22 cellular contexts compared by ENCODE assay signal in the genomic region with DNA sequence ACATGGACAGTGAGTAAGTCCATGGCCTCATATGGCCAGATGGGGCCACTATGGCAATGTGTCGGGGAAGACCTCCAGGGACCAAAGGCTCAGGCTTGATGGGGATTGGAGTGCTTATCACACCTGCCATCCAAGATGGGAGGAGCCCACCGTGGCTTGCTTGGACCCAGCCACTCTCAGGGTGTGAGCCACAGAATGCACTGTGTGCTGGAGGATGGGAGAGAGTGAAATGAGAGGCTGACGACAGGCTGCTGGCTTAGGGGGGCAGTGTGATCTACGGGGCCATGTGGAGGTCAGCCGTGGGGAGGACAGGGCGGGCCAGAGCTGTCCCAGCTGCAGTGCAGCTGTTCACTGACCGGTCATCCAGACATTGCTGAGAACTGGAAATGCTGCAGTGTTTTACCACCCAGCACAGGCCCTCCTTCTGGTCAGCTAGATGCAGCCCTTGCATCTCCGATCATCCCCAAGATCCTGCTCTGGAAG.
DNase-seq lines count a peak whose midpoint lies in the region; ATAC-seq and TF ChIP-seq lines count a peak whose summit lies in the region.
"Had no signal": no experiment of that assay in that cellular context is flagged by ENCODE, and none has a peak within 500 bp of the region (broad histone marks: within the 10 kb centered on the region; RNA-seq: fewer than 3 reads in every experiment).

No MANE protein-coding gene starts in this region.

- H3K36me3 ChIP-seq in sigmoid colon = no peaks in the 10 kb centered on the region
- H3K36me3 ChIP-seq: neural progenitor cell, thyroid gland had no signal

- DNase-seq in RPMI7951 (ENCODE audit: low read depth) (peak; percentile 81), fibroblast of the aortic adventitia (ENCODE audit: low read depth) (peak; percentile 38), left lobe of liver (ENCODE audit: low spot score) (no peak), sigmoid colon (peak; percentile 87), NCI-H2081 treated with DMSO at 0.1 percent for 48 hours (lab: John Stamatoyannopoulos, UW) (no peak), NCI-H526 treated with DMSO at 0.1 percent for 48 hours (lab: John Stamatoyannopoulos, UW) (no peak), cerebellar nuclear complex (lab: John Stamatoyannopoulos, UW) (no peak), T1000 (lab: John Stamatoyannopoulos, UW) (no peak)
- DNase-seq: activated CD4-positive, CD25-positive, alpha-beta regulatory T cell; activated CD8-positive, alpha-beta T cell treated with anti-CD3 and anti-CD28 coated beads, Interleukin-2, amount 10 ng/mL, durations not matched to agents 7 days and 5 days; dorsolateral prefrontal cortex; GF-D8; mesenchymal stem cell; NCI-H1417 treated with DMSO at 0.1 percent for 48 hours; NCI-H82; PC-3; SK-N-SH; stimulated activated naive B cell treated with anti-CD40 and anti-IgM and Interleukin-4, amounts not matched to agents 10 μg/mL and 1 μg/mL and 100 μg/mL, for 72 hours; thyroid gland had no signal

- TF ChIP-seq EP300 in sigmoid colon (IDR thresholded peaks at IDR 0.05) = no peak

- H3K4me3 ChIP-seq in fibroblast of the aortic adventitia (ENCODE audit: low read depth, low read length) (no peak overlapping the region), sigmoid colon (no peak overlapping the region)
- H3K4me3 ChIP-seq: dorsolateral prefrontal cortex, neural progenitor cell, thyroid gland had no signal

- no peak overlapping the region for H3K27ac ChIP-seq in sigmoid colon
- H3K27ac ChIP-seq: dorsolateral prefrontal cortex, neural progenitor cell, thyroid gland had no signal

- no peaks in the 10 kb centered on the region for H3K4me1 ChIP-seq in sigmoid colon
- H3K4me1 ChIP-seq: neural progenitor cell, thyroid gland had no signal

- peak; percentile 40 for ATAC-seq in left lobe of liver
- ATAC-seq: activated CD8-positive, alpha-beta T cell treated with anti-CD3 and anti-CD28 coated beads, Interleukin-2, amount 10 ng/mL, durations not matched to agents 7 days and 5 days; CD8-positive, alpha-beta T cell; HCT116; PC-3; stimulated activated naive B cell treated with anti-CD40 and anti-IgM and Interleukin-4, amounts not matched to agents 10 μg/mL and 1 μg/mL and 100 μg/mL, for 72 hours had no signal

- TF ChIP-seq CTCF in fibroblast of the aortic adventitia (IDR thresholded peaks at IDR 0.05; ENCODE audit: insufficient read depth, low read length) = no peak
- no peak for TF ChIP-seq CTCF in sigmoid colon (IDR thresholded peaks at IDR 0.05)

- no peak for TF ChIP-seq POLR2A in sigmoid colon (IDR thresholded peaks at IDR 0.05)

- H3K9me3 ChIP-seq in sigmoid colon = no peaks in the 10 kb centered on the region
- H3K9me3 ChIP-seq: SK-N-SH, thyroid gland had no signal

- 67 to 76% methylated on average over 8 of the region's 8 CpGs for WGBS in sigmoid colon, 2 donors

- no peaks in the 10 kb centered on the region for H3K27me3 ChIP-seq in sigmoid colon
- H3K27me3 ChIP-seq: neural progenitor cell, thyroid gland had no signal

- intact Hi-C loops in sigmoid colon (cut with DNase I) = loop anchor here (10.0 kb wide), 1 partner anchor 187 kb away; no protein-coding TSS in a partner anchor

Comparison
In these comparisons a context has a peak if more than half of its experiments do, and no peak if none do; other contexts are left out.
1. DNase-seq: peak in RPMI7951 (single experiment), fibroblast of the aortic adventitia (single experiment) and sigmoid colon (single experiment); none in left lobe of liver (single experiment), NCI-H2081 treated with DMSO at 0.1 percent for 48 hours (single experiment), NCI-H526 treated with DMSO at 0.1 percent for 48 hours (single experiment), cerebellar nuclear complex (0 of 2) and T1000 (single experiment).